Comparison of ENCODE assay signal across 11 cellular contexts in genomic region chr16:57671451-57671850, GRCh38. TPM values are rescaled to one million over a fixed set of nuclear protein-coding genes. Genes with fewer than 3 reads are reported as not detected.
"Had no signal": no experiment of that assay in that cellular context is flagged by ENCODE, and none has a peak within 500 bp of the region (broad histone marks: within the 10 kb centered on the region; RNA-seq: fewer than 3 reads in every experiment).

No MANE protein-coding gene starts in this region.

RNA-seq across cellular contexts. Expression of gene ADGRG3, which starts 3.3 kb away (rescaled TPM):
- total RNA-seq: renal cortical epithelial cell had no signal
- polyA plus RNA-seq: keratinocyte, smooth muscle cell had no signal

RNA-seq across cellular contexts. Expression of gene DRC7, which starts 23.2 kb away (rescaled TPM):
- total RNA-seq: esophagus mucosa; left ventricle myocardium superior; natural killer cell treated with Interleukin-12 subunit alpha and Interleukin-12 subunit beta and Interleukin-15 and Interleukin-18, amount 100 ng/mL, for 72 hours; psoas muscle; suprapubic skin; transverse colon; vagina had no signal
- polyA plus RNA-seq: heart right ventricle, keratinocyte, psoas muscle, smooth muscle cell had no signal
